Comparison of ENCODE assay signal across 8 cellular contexts in genomic region chr5:169637085-169637855, GRCh38. TPM values are rescaled to one million over a fixed set of nuclear protein-coding genes. Genes with fewer than 3 reads are reported as not detected.
DNase-seq lines count a peak whose midpoint lies in the region; ATAC-seq and TF ChIP-seq lines count a peak whose summit lies in the region.

Gene DOCK2, plus strand, starts transcription at chr5:169637275. Its CDS starts 52 bp downstream, at chr5:169637327.

- H3K9me3 ChIP-seq in IMR-90 (ENCODE audit: control insufficient read depth, insufficient read depth, low read length) (peaks cover 4% of the 10 kb centered on the region; the same call in 1 of the 2 replicates), esophagus muscularis mucosa (peaks cover 0 to 14% (median 8%) of the 10 kb centered on the region in 4 donors), osteoblast (ENCODE audit: low read depth, low read length) (peaks cover 4% of the 10 kb centered on the region), tibial artery (peaks cover 0 to 9% (median 0%) of the 10 kb centered on the region in 3 donors)

- H2BK20ac ChIP-seq in IMR-90 (ENCODE audit: low read depth, low read length), result no peak within 1 kb of the TSS

- H3K4me2 ChIP-seq in IMR-90 (ENCODE audit: low read depth, low read length), result no peak within 1 kb of the TSS
- H3K4me2 ChIP-seq in osteoblast (ENCODE audit: insufficient read depth, low read length), result peak within 1 kb of the TSS; percentile 77

- H3K4me3 Mint-ChIP-seq in CD14-positive monocyte, result peak within 1 kb of the TSS; percentile 88 to 94
- peak within 1 kb of the TSS; percentile 82 for H3K4me3 Mint-ChIP-seq in activated CD8-positive, alpha-beta T cell treated with anti-CD3 and anti-CD28 coated beads for 36 hours

- ATAC-seq in IMR-90 (ENCODE audit: low read depth), result no peak
- peak; percentile 82 for ATAC-seq in activated CD8-positive, alpha-beta T cell treated with anti-CD3 and anti-CD28 coated beads for 36 hours

- H3K4me1 Mint-ChIP-seq in CD14-positive monocyte, result peaks cover 56% of the 10 kb centered on the region
- H3K4me1 Mint-ChIP-seq in activated CD8-positive, alpha-beta T cell treated with anti-CD3 and anti-CD28 coated beads for 36 hours (ENCODE audit: low read depth), result peaks cover 48% of the 10 kb centered on the region

- H4K5ac ChIP-seq in IMR-90 (ENCODE audit: low read depth, low read length), result no peak within 1 kb of the TSS

- H2BK15ac ChIP-seq in IMR-90 (ENCODE audit: low read depth, low read length), result no peak within 1 kb of the TSS

- H3K23ac ChIP-seq in IMR-90 (ENCODE audit: low read depth, low read length), result no peak within 1 kb of the TSS

- 13% methylated on average over 27 of the region's 55 CpGs; no CpG with 5 or more reads in 1 of the 2 experiments for WGBS in IMR-90 (ENCODE audit: extremely low coverage in 2 of 2, insufficient read length in 1 of 2), 2 experiments
- WGBS in esophagus muscularis mucosa, result 3% methylated on average over 38 of the region's 55 CpGs

- in situ Hi-C loops in IMR-90 (cut with MboI; ENCODE audit: low sequenced_read_pairs), result no loop called here

- H3K4me1 ChIP-seq in IMR-90 (ENCODE audit: control insufficient read depth, insufficient read depth, low read length), result no peaks in the 10 kb centered on the region
- H3K4me1 ChIP-seq in esophagus muscularis mucosa, result peaks cover 0 to 9% (median 6%) of the 10 kb centered on the region in 4 donors
- H3K4me1 ChIP-seq in osteoblast (ENCODE audit: insufficient read depth, low read length), result peaks cover 9% of the 10 kb centered on the region
- peaks cover 0 to 7% (median 7%) of the 10 kb centered on the region in 4 donors for H3K4me1 ChIP-seq in tibial artery

- H2AFZ ChIP-seq in IMR-90 (replicated peaks; ENCODE audit: low read length, poor library complexity), result peak within 1 kb of the TSS; percentile 83
- peak within 1 kb of the TSS; percentile 78 for H2AFZ ChIP-seq in osteoblast (ENCODE audit: low read length)

- H3K14ac ChIP-seq in IMR-90 (replicated peaks; ENCODE audit: low read depth, low read length), result no peak within 1 kb of the TSS

- no peak for TF ChIP-seq RAD21 in IMR-90 (IDR thresholded peaks at IDR 0.05; ENCODE audit: low read length)

- intact Hi-C loops in CD14-positive monocyte (cut with micrococcal nuclease), result loop anchor here (2.0 to 5.0 kb wide), 3 partner anchors 20 to 55 kb away; partner anchors contain the start of gene SPDL1 (in 2 of the 2)
- intact Hi-C loops in IMR-90 (cut with micrococcal nuclease), result no loop called here
- intact Hi-C loops in activated CD8-positive, alpha-beta T cell treated with anti-CD3 and anti-CD28 coated beads for 36 hours (cut with micrococcal nuclease), result no loop called here
- intact Hi-C loops in esophagus muscularis mucosa (cut with DNase I), result no loop called here
- intact Hi-C loops in tibial artery (cut with DNase I; ENCODE audit: low total_unique reads), result no loop called here

- dilution Hi-C loops in IMR-90 (cut with HindIII; ENCODE audit: low sequenced_read_pairs, unreplicated experiment), result no loop called here

- H4K20me1 ChIP-seq in IMR-90 (ENCODE audit: insufficient read depth, low read length), result no peaks in the 10 kb centered on the region
- H4K20me1 ChIP-seq in osteoblast (ENCODE audit: insufficient read depth, low read length), result no peaks in the 10 kb centered on the region

- CTCF ChIA-PET in IMR-90 (lab: Yijun Ruan, JAX), result no interaction called here
- CTCF ChIA-PET in activated CD8-positive, alpha-beta T cell treated with anti-CD3 and anti-CD28 coated beads for 36 hours (lab: Charles Lee), result interaction anchor here (0.7 to 1.3 kb wide), 4 partner anchors 10 to 54 kb away, joined by 3 to 5 read pairs (median 4); partner anchors contain the start of gene SPDL1

- no peak for TF ChIP-seq CTCF in CD14-positive monocyte (IDR thresholded peaks at IDR 0.05)
- no peak for TF ChIP-seq CTCF in GM20000 (IDR thresholded peaks at IDR 0.05; ENCODE audit: extremely low read depth, missing control alignments)
- no peak for TF ChIP-seq CTCF in IMR-90 (conservative IDR thresholded peaks at IDR 0.05; ENCODE audit: low read depth, low read length)
- TF ChIP-seq CTCF in activated CD8-positive, alpha-beta T cell treated with anti-CD3 and anti-CD28 coated beads for 36 hours (IDR thresholded peaks at IDR 0.05), result no peak
- TF ChIP-seq CTCF in esophagus muscularis mucosa (IDR thresholded peaks at IDR 0.05), result no peak
- no peak for TF ChIP-seq CTCF in osteoblast (IDR thresholded peaks at IDR 0.05; ENCODE audit: extremely low read depth, low read depth, low read length)
- no peak for TF ChIP-seq CTCF in tibial artery (IDR thresholded peaks at IDR 0.05)

- no TSS peak for BruUV-seq in IMR-90 (replicated peaks; lab: Mats Ljungman, UMichigan)

- POLR2A ChIA-PET in IMR-90 (lab: Charles Lee; ENCODE audit: unreplicated experiment), result no interaction called here
- POLR2A ChIA-PET in activated CD8-positive, alpha-beta T cell treated with anti-CD3 and anti-CD28 coated beads for 36 hours (lab: Charles Lee), result interaction anchor here (0.6 to 6.3 kb wide), 10 partner anchors 14 to 169 kb away, joined by 3 to 82 read pairs (median 6); partner anchors contain the start of gene SPDL1

- no peak within 1 kb of the TSS for H2BK120ac ChIP-seq in IMR-90 (ENCODE audit: low read depth, low read length)

- TF ChIP-seq POLR2A in IMR-90 (IDR thresholded peaks at IDR 0.05; ENCODE audit: low read depth, low read length) (no peak), esophagus muscularis mucosa (IDR thresholded peaks at IDR 0.05; ENCODE audit: low read depth) (no peak)

- no peaks in the 10 kb centered on the region for H3K79me1 ChIP-seq in IMR-90 (ENCODE audit: low read depth in 1 of 2, low read length in 2 of 2)

- H3K4ac ChIP-seq in IMR-90 (ENCODE audit: low read depth, low read length), result no peak within 1 kb of the TSS

- no peak within 1 kb of the TSS for H4K91ac ChIP-seq in IMR-90 (ENCODE audit: insufficient read depth, low read depth, low read length)

- peak within 1 kb of the TSS; percentile 94 to 99 (median 96) for H3K27ac Mint-ChIP-seq in CD14-positive monocyte
- H3K27ac Mint-ChIP-seq in activated CD8-positive, alpha-beta T cell treated with anti-CD3 and anti-CD28 coated beads for 36 hours, result peak within 1 kb of the TSS; percentile 96

- H3K9me1 ChIP-seq in IMR-90 (ENCODE audit: insufficient read depth, low read length), result peaks cover 3% of the 10 kb centered on the region; the same call in 1 of the 2 replicates

- H3K36me3 Mint-ChIP-seq in CD14-positive monocyte, result peaks cover 24 to 25% of the 10 kb centered on the region in 2 donors
- H3K36me3 Mint-ChIP-seq in activated CD8-positive, alpha-beta T cell treated with anti-CD3 and anti-CD28 coated beads for 36 hours (ENCODE audit: low read depth), result peaks cover 40% of the 10 kb centered on the region

- DNase-seq in CD14-positive monocyte (ENCODE audit: low spot score) (peak; percentile 89), GM20000 (ENCODE audit: low spot score) (peak; percentile 90), IMR-90 (no peak), esophagus muscularis mucosa (ENCODE audit: extremely low spot score) (no peak), osteoblast (ENCODE audit: insufficient read length, low spot score, missing footprints) (peak; percentile 77), tibial artery (peak; percentile 53 to 73), H4 (ENCODE audit: low spot score) (no peak)
- DNase-seq in activated CD8-positive, alpha-beta T cell treated with anti-CD3 and anti-CD28 coated beads for 36 hours, result peak; percentile 85

- H2BK5ac ChIP-seq in IMR-90 (ENCODE audit: low read depth, low read length, poor library complexity, severe bottlenecking), result no peak within 1 kb of the TSS

- H4K8ac ChIP-seq in IMR-90 (ENCODE audit: low read depth in 2 of 2, low read length in 2 of 2), result no peak within 1 kb of the TSS

- no peak within 1 kb of the TSS for H2AK5ac ChIP-seq in IMR-90 (ENCODE audit: low read depth, low read length)

- H3K18ac ChIP-seq in IMR-90 (ENCODE audit: low read depth, low read length), result no peak within 1 kb of the TSS

- H3K4me3 ChIP-seq in IMR-90 (ENCODE audit: insufficient read depth, low read depth, low read length) (no peak within 1 kb of the TSS), esophagus muscularis mucosa (peak within 1 kb of the TSS; percentile 43 to 52 (median 45)), osteoblast (ENCODE audit: insufficient read depth, low read length) (peak within 1 kb of the TSS; percentile 69), tibial artery (peak within 1 kb of the TSS; percentile 35 to 39)

- H3K79me2 ChIP-seq in osteoblast (ENCODE audit: insufficient read depth, low read length), result no peaks in the 10 kb centered on the region

- no peak within 1 kb of the TSS for H3K9ac ChIP-seq in IMR-90 (ENCODE audit: low read depth, low read length)

- H3K9me3 Mint-ChIP-seq in CD14-positive monocyte, result peaks cover 0 to 9% (median 6%) of the 10 kb centered on the region in 7 donors
- peaks cover 20% of the 10 kb centered on the region for H3K9me3 Mint-ChIP-seq in activated CD8-positive, alpha-beta T cell treated with anti-CD3 and anti-CD28 coated beads for 36 hours

- H3K27me3 Mint-ChIP-seq in CD14-positive monocyte (ENCODE audit: low read depth in 3 of 3), result peaks cover 0 to 2% (median 0%) of the 10 kb centered on the region in 3 donors
- no peaks in the 10 kb centered on the region for H3K27me3 Mint-ChIP-seq in activated CD8-positive, alpha-beta T cell treated with anti-CD3 and anti-CD28 coated beads for 36 hours

- H3K36me3 ChIP-seq in IMR-90 (ENCODE audit: control insufficient read depth, insufficient read depth, low read length) (no peaks in the 10 kb centered on the region), esophagus muscularis mucosa (no peaks in the 10 kb centered on the region), osteoblast (ENCODE audit: insufficient read depth, low read length) (no peaks in the 10 kb centered on the region), tibial artery (no peaks in the 10 kb centered on the region)

- no peak within 1 kb of the TSS for H3K27ac ChIP-seq in IMR-90 (ENCODE audit: insufficient read depth, low read length)
- H3K27ac ChIP-seq in esophagus muscularis mucosa (replicated peaks in 1 of 4), result peak within 1 kb of the TSS in 3 of 4 donors; percentile 34 to 53 (median 48)
- H3K27ac ChIP-seq in osteoblast (ENCODE audit: low read depth, low read length), result no peak within 1 kb of the TSS
- no peak within 1 kb of the TSS for H3K27ac ChIP-seq in tibial artery

- no peak for TF ChIP-seq EP300 in esophagus muscularis mucosa (IDR thresholded peaks at IDR 0.05)

- no peak within 1 kb of the TSS for H2AK9ac ChIP-seq in IMR-90 (replicated peaks; ENCODE audit: low read depth, low read length, poor library complexity)

- H3K56ac ChIP-seq in IMR-90 (ENCODE audit: extremely low read depth, insufficient read depth, low read length), result no peak within 1 kb of the TSS

- H3K27me3 ChIP-seq in IMR-90 (ENCODE audit: control insufficient read depth, insufficient read depth, low read length) (no peaks in the 10 kb centered on the region), esophagus muscularis mucosa (peaks cover 0 to 30% (median 7%) of the 10 kb centered on the region in 4 donors), osteoblast (ENCODE audit: insufficient read depth, low read length) (no peaks in the 10 kb centered on the region), tibial artery (peaks cover 0 to 29% of the 10 kb centered on the region in 2 donors)

RNA-seq across cellular contexts. Expression of gene DOCK2, which starts in this region (rescaled TPM):
- polyA plus RNA-seq in CD14-positive monocyte (100 to 1,000 TPM in 1 of 2 donors, 10 to 100 TPM in 1; 57.5 to 115 TPM), IMR-90 (2012; rRNA removed) (0.47 and 0.72 TPM in 2 replicates)
- total RNA-seq in IMR-90 (2012; rRNA removed) (1.4 and 3.0 TPM in 2 replicates), esophagus muscularis mucosa (10 to 100 TPM in 3 of 4 donors, 1 to 10 TPM in 1; 9.2 to 18.3 (median 13.7) TPM), osteoblast (2.7 and 6.2 TPM in 2 replicates)
- 0.25 and 0.32 TPM in 2 replicates for polyA plus RNA-seq in IMR-90 (2012; cell fraction: cytosol; rRNA removed)
- 0.51 and 0.87 TPM in 2 replicates for polyA plus RNA-seq in IMR-90 (2012; cell fraction: nucleus; rRNA removed; ENCODE audit: low replicate concordance)
- total RNA-seq in activated CD8-positive, alpha-beta T cell treated with anti-CD3 and anti-CD28 coated beads for 36 hours, result 100 to 1,000 TPM; 180 to 181 TPM
- 1.0 and 1.4 TPM in 2 replicates for total RNA-seq in H4 (2014; rRNA removed; shearing (Covaris generic))

Comparison
In these comparisons a context has a peak if more than half of its experiments do, and no peak if none do; other contexts are left out.
1. RNA of gene DOCK2 (total RNA-seq): 180 to 181 TPM in activated CD8-positive, alpha-beta T cell treated with anti-CD3 and anti-CD28 coated beads for 36 hours; 9.2 to 18.3 TPM in esophagus muscularis mucosa, 2.7 to 6.2 TPM in osteoblast, 1.4 to 3.0 TPM in IMR-90 and 1.0 to 1.4 TPM in H4; every median in the first group is over 4 times any median in the second.
2. RNA of gene DOCK2 (polyA plus RNA-seq): 57.5 to 115 TPM in CD14-positive monocyte; 0.25 to 0.87 TPM in IMR-90; every median in the first group is over 10 times any median in the second.
3. DNase-seq: peak in CD14-positive monocyte (single experiment), GM20000 (single experiment), activated CD8-positive, alpha-beta T cell treated with anti-CD3 and anti-CD28 coated beads for 36 hours (single experiment), osteoblast (single experiment) and tibial artery (2 of 2); none in IMR-90 (single experiment), esophagus muscularis mucosa (single experiment) and H4 (single experiment).
4. H3K27ac ChIP-seq: peak in esophagus muscularis mucosa (3 of 4); none in IMR-90 (single experiment), osteoblast (single experiment) and tibial artery (0 of 2).
5. intact Hi-C loops: an anchor here in CD14-positive monocyte (2.0 to 5.0 kb wide); none called in IMR-90, activated CD8-positive, alpha-beta T cell treated with anti-CD3 and anti-CD28 coated beads for 36 hours, esophagus muscularis mucosa and tibial artery.